ENCODE assay signal across 20 cellular contexts in genomic region chr6:54690596-54690995, GRCh38.
DNase-seq lines count a peak whose midpoint lies in the region; ATAC-seq and TF ChIP-seq lines count a peak whose summit lies in the region.
"Had no signal": no experiment of that assay in that cellular context is flagged by ENCODE, and none has a peak within 500 bp of the region (broad histone marks: within the 10 kb centered on the region; RNA-seq: fewer than 3 reads in every experiment).

No MANE protein-coding gene starts in this region.

- H3K27me3 ChIP-seq in osteoblast (ENCODE audit: insufficient read depth, low read length), result no peaks in the 10 kb centered on the region
- H3K27me3 ChIP-seq: BE2C, BLaER1 had no signal

- TF ChIP-seq CTCF in HEK293 (tag by site-specific recombination; IDR thresholded peaks at IDR 0.05) (no peak), osteoblast (IDR thresholded peaks at IDR 0.05; ENCODE audit: extremely low read depth, low read depth, low read length) (no peak)

- H3K4me2 ChIP-seq in osteoblast (ENCODE audit: insufficient read depth, low read length), result no peak overlapping the region
- H3K4me2 ChIP-seq: BLaER1 had no signal

- H4K20me1 ChIP-seq in osteoblast (ENCODE audit: insufficient read depth, low read length), result no peaks in the 10 kb centered on the region
- H4K20me1 ChIP-seq: BLaER1 had no signal

- H3K27ac ChIP-seq in HEK293 (ENCODE audit: extremely low read depth, low read depth, low read length) (peak overlapping the region; percentile 6; the same call in 1 of the 2 replicates), osteoblast (ENCODE audit: low read depth, low read length) (no peak overlapping the region)
- H3K27ac ChIP-seq: BLaER1 had no signal

- no peaks in the 10 kb centered on the region for H3K9me3 ChIP-seq in HEK293 (ENCODE audit: control insufficient read depth, insufficient read depth, low read depth, low read length)
- H3K9me3 ChIP-seq in osteoblast (ENCODE audit: low read depth, low read length), result no peaks in the 10 kb centered on the region
- H3K9me3 ChIP-seq: BE2C, BLaER1 had no signal

- H2AFZ ChIP-seq in osteoblast (ENCODE audit: low read length), result peak overlapping the region; percentile 21

- H3K4me3 ChIP-seq in HEK293 (ENCODE audit: low read depth, low read length) (no peak overlapping the region), osteoblast (ENCODE audit: insufficient read depth, low read length) (no peak overlapping the region)
- H3K4me3 ChIP-seq: BLaER1 had no signal

- POLR2A ChIA-PET in HEK293 (lab: Yijun Ruan, JAX) (no interaction called here), HEK293T (lab: Yijun Ruan, JAX) (no interaction called here)

- CTCF ChIA-PET in HEK293 (lab: Yijun Ruan, JAX), result interaction anchor here (0.7 to 1.0 kb wide), 2 partner anchors 10 to 27 kb away, joined by 3 read pairs; no protein-coding TSS in a partner anchor
- CTCF ChIA-PET in HEK293T (lab: Yijun Ruan, JAX), result no interaction called here

- ATAC-seq in left colon, result peak; percentile 27

- H3K36me3 ChIP-seq in HEK293 (ENCODE audit: control insufficient read depth in 2 of 2, insufficient read depth in 1 of 2, low read length in 2 of 2) (no peaks in the 10 kb centered on the region), osteoblast (ENCODE audit: insufficient read depth, low read length) (no peaks in the 10 kb centered on the region)
- H3K36me3 ChIP-seq: BE2C, BLaER1 had no signal

- intact Hi-C loops in left colon (cut with DNase I, micrococcal nuclease), result no loop called here

- DNase-seq in HEK293T (ENCODE audit: extremely low spot score) (peak; percentile 9), left colon (no peak), osteoblast (ENCODE audit: insufficient read length, low spot score, missing footprints) (no peak), NCI-H146 (lab: John Stamatoyannopoulos, UW) (no peak), NCI-H1436 treated with DMSO at 0.1 percent for 48 hours (lab: John Stamatoyannopoulos, UW) (no peak)
- no peak for DNase-seq in activated effector memory CD4-positive, alpha-beta T cell treated with Interleukin-2 at 50 U/mL for 16 hours
- DNase-seq: 8988T; ACHN; BE2C; C1 segment of cervical spinal cord; CD4-positive, alpha-beta memory T cell; CD4-positive, CD25-positive, alpha-beta regulatory T cell; CD8-positive, alpha-beta memory T cell; COR-L47; DMS 273 treated with DMSO at 0.1 percent for 48 hours; DMS153; DMS53; GF-D8 had no signal

- H3K79me2 ChIP-seq in osteoblast (ENCODE audit: insufficient read depth, low read length), result no peaks in the 10 kb centered on the region

- H3K4me1 ChIP-seq in HEK293 (ENCODE audit: control insufficient read depth, insufficient read depth, low read length), result peaks cover 12% of the 10 kb centered on the region; the same call in 1 of the 2 replicates
- H3K4me1 ChIP-seq in osteoblast (ENCODE audit: insufficient read depth, low read length), result no peaks in the 10 kb centered on the region
- H3K4me1 ChIP-seq: BE2C, BLaER1 had no signal

TF ChIP-seq in HEK293, 187 proteins besides CTCF, POLR2A, EP300 and RAD21 (continues in another document):
- TF ChIP-seq ZNF510 (tag by site-specific recombination; IDR thresholded peaks at IDR 0.05; ENCODE audit: insufficient replicate concordance) (no peak), ZNF561 (tag by site-specific recombination; IDR thresholded peaks at IDR 0.05; ENCODE audit: borderline replicate concordance) (no peak), ZNF280C (tag by site-specific recombination; IDR thresholded peaks at IDR 0.05) (no peak), ZNF114 (tag by site-specific recombination; IDR thresholded peaks at IDR 0.05) (no peak), ZNF184 (tag by site-specific recombination; IDR thresholded peaks at IDR 0.05) (no peak), ZNF140 (tag by site-specific recombination; IDR thresholded peaks at IDR 0.05) (no peak)
- TF ChIP-seq, protein P1, sequence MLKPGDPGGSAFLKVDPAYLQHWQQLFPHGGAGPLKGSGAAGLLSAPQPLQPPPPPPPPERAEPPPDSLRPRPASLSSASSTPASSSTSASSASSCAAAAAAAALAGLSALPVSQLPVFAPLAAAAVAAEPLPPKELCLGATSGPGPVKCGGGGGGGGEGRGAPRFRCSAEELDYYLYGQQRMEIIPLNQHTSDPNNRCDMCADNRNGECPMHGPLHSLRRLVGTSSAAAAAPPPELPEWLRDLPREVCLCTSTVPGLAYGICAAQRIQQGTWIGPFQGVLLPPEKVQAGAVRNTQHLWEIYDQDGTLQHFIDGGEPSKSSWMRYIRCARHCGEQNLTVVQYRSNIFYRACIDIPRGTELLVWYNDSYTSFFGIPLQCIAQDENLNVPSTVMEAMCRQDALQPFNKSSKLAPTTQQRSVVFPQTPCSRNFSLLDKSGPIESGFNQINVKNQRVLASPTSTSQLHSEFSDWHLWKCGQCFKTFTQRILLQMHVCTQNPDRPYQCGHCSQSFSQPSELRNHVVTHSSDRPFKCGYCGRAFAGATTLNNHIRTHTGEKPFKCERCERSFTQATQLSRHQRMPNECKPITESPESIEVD (tag by site-specific recombination; IDR thresholded peaks at IDR 0.05), result peak; percentile 56

TF ChIP-seq in HEK293T, 16 proteins besides CTCF, POLR2A, EP300 and RAD21:
- TF ChIP-seq BHLHE40 (IDR thresholded peaks at IDR 0.05; ENCODE audit: borderline replicate concordance) (no peak), ZNF384 (IDR thresholded peaks at IDR 0.05) (0 out of 2 replicates have a peak, but pooled peaks have one; percentile 38), ELF4 (IDR thresholded peaks at IDR 0.05) (no peak), FOXA1 (IDR thresholded peaks at IDR 0.05) (no peak), ARNT (IDR thresholded peaks at IDR 0.05) (no peak), CTBP1 (IDR thresholded peaks at IDR 0.05; ENCODE audit: borderline replicate concordance) (no peak), L3MBTL2 (conservative IDR thresholded peaks at IDR 0.05) (no peak), TARDBP (IDR thresholded peaks at IDR 0.05) (no peak), HDGF (IDR thresholded peaks at IDR 0.05; ENCODE audit: borderline replicate concordance) (no peak), NFRKB (IDR thresholded peaks at IDR 0.05) (no peak), FOXM1 (IDR thresholded peaks at IDR 0.05; ENCODE audit: borderline replicate concordance) (no peak), SUZ12 (IDR thresholded peaks at IDR 0.05) (no peak), FOXK2 (IDR thresholded peaks at IDR 0.05) (no peak), LEF1 (IDR thresholded peaks at IDR 0.05; ENCODE audit: borderline replicate concordance) (no peak), SP1 (IDR thresholded peaks at IDR 0.05) (no peak)
- TF ChIP-seq, protein P2, sequence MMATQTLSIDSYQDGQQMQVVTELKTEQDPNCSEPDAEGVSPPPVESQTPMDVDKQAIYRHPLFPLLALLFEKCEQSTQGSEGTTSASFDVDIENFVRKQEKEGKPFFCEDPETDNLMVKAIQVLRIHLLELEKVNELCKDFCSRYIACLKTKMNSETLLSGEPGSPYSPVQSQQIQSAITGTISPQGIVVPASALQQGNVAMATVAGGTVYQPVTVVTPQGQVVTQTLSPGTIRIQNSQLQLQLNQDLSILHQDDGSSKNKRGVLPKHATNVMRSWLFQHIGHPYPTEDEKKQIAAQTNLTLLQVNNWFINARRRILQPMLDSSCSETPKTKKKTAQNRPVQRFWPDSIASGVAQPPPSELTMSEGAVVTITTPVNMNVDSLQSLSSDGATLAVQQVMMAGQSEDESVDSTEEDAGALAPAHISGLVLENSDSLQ (IDR thresholded peaks at IDR 0.05), result peak; percentile 59
